ENCODE assay signal across 19 cellular contexts in the genomic region with DNA sequence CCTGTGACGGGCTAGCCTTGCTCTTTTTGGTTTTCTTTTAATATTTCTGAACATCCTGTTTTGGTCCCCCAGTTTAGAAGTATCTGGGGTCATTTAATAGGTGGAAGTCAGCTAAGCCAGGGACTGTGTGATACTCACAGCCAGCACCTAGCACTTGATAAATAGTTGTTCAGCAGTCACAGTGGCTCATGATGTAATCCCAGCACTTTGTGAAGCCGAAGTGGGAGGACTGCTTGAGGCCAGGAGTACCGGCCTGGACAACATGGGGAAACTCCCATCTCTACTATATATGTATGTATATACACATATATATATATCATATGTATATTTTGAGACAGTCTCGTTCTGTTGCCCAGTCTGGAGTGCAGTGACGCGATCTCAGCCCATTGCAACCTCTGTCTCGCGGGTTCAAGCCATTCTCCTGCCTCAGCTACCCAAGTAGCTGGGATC. TPM values are rescaled to one million over a fixed set of nuclear protein-coding genes. Genes with fewer than 3 reads are reported as not detected.
DNase-seq lines count a peak whose midpoint lies in the region; ATAC-seq and TF ChIP-seq lines count a peak whose summit lies in the region.
"Had no signal": no experiment of that assay in that cellular context is flagged by ENCODE, and none has a peak within 500 bp of the region (broad histone marks: within the 10 kb centered on the region; RNA-seq: fewer than 3 reads in every experiment).

No MANE protein-coding gene starts in this region.

- H3K36me3 Mint-ChIP-seq in GM23338 (ENCODE audit: low read depth) (no peaks in the 10 kb centered on the region), mesothelial cell of epicardium (no peaks in the 10 kb centered on the region)
- H3K36me3 Mint-ChIP-seq: IgD-negative memory B cell had no signal

- no peak overlapping the region for H3K27ac ChIP-seq in GM23338 (ENCODE audit: low read depth)
- H3K27ac ChIP-seq in PC-9: peak overlapping the region; percentile 20; the same call in 1 of the 2 replicates

- BruUV-seq in PC-9 (replicated peaks; lab: Mats Ljungman, UMichigan): no TSS peak

- ATAC-seq in GM23338 (no peak), esophagus mucosa (peak; percentile 28), HG02623 (IDR thresholded peaks at IDR 0.05; ENCODE audit: unreplicated experiment) (no peak), HG02588 (IDR thresholded peaks at IDR 0.05; ENCODE audit: unreplicated experiment) (no peak), GM18519 (IDR thresholded peaks at IDR 0.05; ENCODE audit: low FRiP score, unreplicated experiment) (no peak)
- ATAC-seq: GM12878 had no signal

- H3K9me3 Mint-ChIP-seq in GM23338 (no peaks in the 10 kb centered on the region), mesothelial cell of epicardium (no peaks in the 10 kb centered on the region)
- H3K9me3 Mint-ChIP-seq: CD4-positive, alpha-beta memory T cell; HFFc6; IgD-negative memory B cell had no signal

- H3K27me3 Mint-ChIP-seq in GM23338 (ENCODE audit: insufficient read depth, low read depth, poor library complexity) (peaks cover 21% of the 10 kb centered on the region), mesothelial cell of epicardium (ENCODE audit: low read depth) (no peaks in the 10 kb centered on the region)

- H3K79me2 ChIP-seq in GM23338 (replicated peaks; ENCODE audit: insufficient read depth) (peaks cover 28% of the 10 kb centered on the region), PC-9 (ENCODE audit: low read depth) (peaks cover 27% of the 10 kb centered on the region)

- peaks cover 8% of the 10 kb centered on the region for H3K27me3 ChIP-seq in GM23338 (ENCODE audit: insufficient read depth)
- H3K27me3 ChIP-seq in PC-9 (ENCODE audit: insufficient read depth, low read depth): no peaks in the 10 kb centered on the region

- POLR2A ChIA-PET in PC-9 (lab: Charles Lee; ENCODE audit: unreplicated experiment): interaction anchor here (0.9 kb wide), 1 partner anchor 913 kb away, joined by 4 read pairs; no protein-coding TSS in a partner anchor

- H3F3A ChIP-seq in GM23338 (replicated peaks; ENCODE audit: low read depth) (peaks cover 10% of the 10 kb centered on the region), PC-9 (ENCODE audit: insufficient read depth, low read depth) (peaks cover 24% of the 10 kb centered on the region)

- H3K4me3 ChIP-seq in GM23338: no peak overlapping the region
- no peak overlapping the region for H3K4me3 ChIP-seq in PC-9
- H3K4me3 ChIP-seq: GM12878 had no signal

- H3K9me3 ChIP-seq in PC-9 (ENCODE audit: insufficient read depth, low read depth): no peaks in the 10 kb centered on the region

- DNase-seq in GM23338 (ENCODE audit: low spot score): no peak
- no peak for DNase-seq in PC-9
- no peak for DNase-seq in mesothelial cell of epicardium (ENCODE audit: low spot score in 2 of 2, unreplicated experiment in 2 of 2)
- no peak for DNase-seq in anterior cingulate cortex (lab: John Stamatoyannopoulos, UW)
- DNase-seq: CD4-positive, alpha-beta memory T cell; DND-41; GOT3; HFFc6; Kasumi-1; NCI-H187; NCI-H345; NCI-H69 had no signal

- H3K9me2 ChIP-seq in GM23338 (ENCODE audit: insufficient read depth): no peaks in the 10 kb centered on the region
- no peaks in the 10 kb centered on the region for H3K9me2 ChIP-seq in PC-9 (ENCODE audit: insufficient read depth)

- H3K4me1 Mint-ChIP-seq in GM23338 (peaks cover 32% of the 10 kb centered on the region), mesothelial cell of epicardium (peaks cover 29% of the 10 kb centered on the region)

- TF ChIP-seq CTCF in GM23338 (conservative IDR thresholded peaks at IDR 0.05; ENCODE audit: low read depth in 2 of 2): no peak
- TF ChIP-seq CTCF in PC-9 (conservative IDR thresholded peaks at IDR 0.05): no peak
- no peak for TF ChIP-seq CTCF in mesothelial cell of epicardium (IDR thresholded peaks at IDR 0.05; ENCODE audit: unreplicated experiment)

- H3K36me3 ChIP-seq in GM23338 (ENCODE audit: insufficient read depth): no peaks in the 10 kb centered on the region
- H3K36me3 ChIP-seq in PC-9 (ENCODE audit: low read depth): no peaks in the 10 kb centered on the region

- H3K27ac Mint-ChIP-seq in GM23338 (no peak overlapping the region), mesothelial cell of epicardium (peak overlapping the region; percentile 77)
- H3K27ac Mint-ChIP-seq: B cell, HFFc6, IgD-negative memory B cell had no signal

- H2AFZ ChIP-seq in GM23338 (peak overlapping the region; percentile 84; the same call in 1 of the 2 replicates), PC-9 (no peak overlapping the region)

- peaks cover 21% of the 10 kb centered on the region for H4K20me1 ChIP-seq in GM23338 (replicated peaks; ENCODE audit: insufficient read depth)
- peaks cover 24% of the 10 kb centered on the region for H4K20me1 ChIP-seq in PC-9 (ENCODE audit: insufficient read depth)

- CTCF ChIA-PET in PC-9 (lab: Charles Lee): no interaction called here

- H3K4me3 Mint-ChIP-seq in GM23338 (no peak overlapping the region), mesothelial cell of epicardium (no peak overlapping the region)
- H3K4me3 Mint-ChIP-seq: B cell, HFFc6 had no signal

- H3K4me2 ChIP-seq in GM23338 (no peak overlapping the region), PC-9 (no peak overlapping the region)

- peaks cover 24% of the 10 kb centered on the region for H3K4me1 ChIP-seq in GM23338 (ENCODE audit: insufficient read depth)
- H3K4me1 ChIP-seq in PC-9 (replicated peaks; ENCODE audit: insufficient read depth): peaks cover 36% of the 10 kb centered on the region

- intact Hi-C loops in PC-9 (cut with micrococcal nuclease; ENCODE audit: unreplicated experiment): loop anchor here (5.0 to 10.0 kb wide), 3 partner anchors 50 to 292 kb away; a partner anchor contains a TSS

TF ChIP-seq in GM23338, 12 proteins besides CTCF, POLR2A, EP300 and RAD21:
- TF ChIP-seq, protein P1, sequence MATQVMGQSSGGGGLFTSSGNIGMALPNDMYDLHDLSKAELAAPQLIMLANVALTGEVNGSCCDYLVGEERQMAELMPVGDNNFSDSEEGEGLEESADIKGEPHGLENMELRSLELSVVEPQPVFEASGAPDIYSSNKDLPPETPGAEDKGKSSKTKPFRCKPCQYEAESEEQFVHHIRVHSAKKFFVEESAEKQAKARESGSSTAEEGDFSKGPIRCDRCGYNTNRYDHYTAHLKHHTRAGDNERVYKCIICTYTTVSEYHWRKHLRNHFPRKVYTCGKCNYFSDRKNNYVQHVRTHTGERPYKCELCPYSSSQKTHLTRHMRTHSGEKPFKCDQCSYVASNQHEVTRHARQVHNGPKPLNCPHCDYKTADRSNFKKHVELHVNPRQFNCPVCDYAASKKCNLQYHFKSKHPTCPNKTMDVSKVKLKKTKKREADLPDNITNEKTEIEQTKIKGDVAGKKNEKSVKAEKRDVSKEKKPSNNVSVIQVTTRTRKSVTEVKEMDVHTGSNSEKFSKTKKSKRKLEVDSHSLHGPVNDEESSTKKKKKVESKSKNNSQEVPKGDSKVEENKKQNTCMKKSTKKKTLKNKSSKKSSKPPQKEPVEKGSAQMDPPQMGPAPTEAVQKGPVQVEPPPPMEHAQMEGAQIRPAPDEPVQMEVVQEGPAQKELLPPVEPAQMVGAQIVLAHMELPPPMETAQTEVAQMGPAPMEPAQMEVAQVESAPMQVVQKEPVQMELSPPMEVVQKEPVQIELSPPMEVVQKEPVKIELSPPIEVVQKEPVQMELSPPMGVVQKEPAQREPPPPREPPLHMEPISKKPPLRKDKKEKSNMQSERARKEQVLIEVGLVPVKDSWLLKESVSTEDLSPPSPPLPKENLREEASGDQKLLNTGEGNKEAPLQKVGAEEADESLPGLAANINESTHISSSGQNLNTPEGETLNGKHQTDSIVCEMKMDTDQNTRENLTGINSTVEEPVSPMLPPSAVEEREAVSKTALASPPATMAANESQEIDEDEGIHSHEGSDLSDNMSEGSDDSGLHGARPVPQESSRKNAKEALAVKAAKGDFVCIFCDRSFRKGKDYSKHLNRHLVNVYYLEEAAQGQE (IDR thresholded peaks at IDR 0.05; ENCODE audit: unreplicated experiment): no peak
- TF ChIP-seq, protein P2, sequence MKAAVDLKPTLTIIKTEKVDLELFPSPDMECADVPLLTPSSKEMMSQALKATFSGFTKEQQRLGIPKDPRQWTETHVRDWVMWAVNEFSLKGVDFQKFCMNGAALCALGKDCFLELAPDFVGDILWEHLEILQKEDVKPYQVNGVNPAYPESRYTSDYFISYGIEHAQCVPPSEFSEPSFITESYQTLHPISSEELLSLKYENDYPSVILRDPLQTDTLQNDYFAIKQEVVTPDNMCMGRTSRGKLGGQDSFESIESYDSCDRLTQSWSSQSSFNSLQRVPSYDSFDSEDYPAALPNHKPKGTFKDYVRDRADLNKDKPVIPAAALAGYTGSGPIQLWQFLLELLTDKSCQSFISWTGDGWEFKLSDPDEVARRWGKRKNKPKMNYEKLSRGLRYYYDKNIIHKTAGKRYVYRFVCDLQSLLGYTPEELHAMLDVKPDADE (IDR thresholded peaks at IDR 0.05): no peak
- TF ChIP-seq EZH2 (IDR thresholded peaks at IDR 0.05; ENCODE audit: low read depth, unreplicated experiment) (no peak), ZNF331 (CRISPR knock-in tag; IDR thresholded peaks at IDR 0.05; ENCODE audit: low read depth) (no peak), ZNF114 (CRISPR knock-in tag; IDR thresholded peaks at IDR 0.05) (no peak), JUNB (IDR thresholded peaks at IDR 0.05; ENCODE audit: unreplicated experiment) (no peak), EZH2phosphoT487 (IDR thresholded peaks at IDR 0.05; ENCODE audit: unreplicated experiment) (no peak), CREB1 (CRISPR knock-in tag; IDR thresholded peaks at IDR 0.05; ENCODE audit: low read depth) (no peak), NANOG (IDR thresholded peaks at IDR 0.05; ENCODE audit: borderline replicate concordance) (no peak), POLR2AphosphoS5 (IDR thresholded peaks at IDR 0.05; ENCODE audit: low read depth) (no peak)
TF ChIP-seq in GM23338: peak in this region for 0.

RNA-seq across cellular contexts. Expression of a gene that starts 1.8 kb away (rescaled TPM):
- total RNA-seq in GM23338 (2014; rRNA removed; shearing (Covaris generic)): 42.1 and 52.9 TPM in 2 replicates
- polyA plus RNA-seq in GM23338 (2016; fragmentation: Nextera tagmentation; extraction: Ambion mirVana): 22.4 and 31.9 TPM in 2 replicates
- total RNA-seq in PC-9 (2021) (64.4 and 79.3 TPM in 2 replicates), esophagus mucosa (42.5 TPM), mesothelial cell of epicardium (52.9 to 55.0 TPM (median 53.1 TPM) in 3 replicates)
- polyA plus RNA-seq: IgD-negative memory B cell had no signal

RNA-seq across cellular contexts. Expression of a gene that starts 12.1 kb away (rescaled TPM):
- 46.9 and 54.5 TPM in 2 replicates for total RNA-seq in GM23338 (2014; rRNA removed; shearing (Covaris generic))
- 38.7 and 44.5 TPM in 2 replicates for polyA plus RNA-seq in GM23338 (2016; fragmentation: Nextera tagmentation; extraction: Ambion mirVana)
- total RNA-seq in PC-9 (2021) (97.0 and 97.1 TPM in 2 replicates), esophagus mucosa (38.3 TPM), mesothelial cell of epicardium (115 to 134 TPM (median 127 TPM) in 3 replicates)
